13 cellular contexts compared by ENCODE assay signal in genomic region chr3:123385981-123386380, GRCh38.
A peak's percentile ranks its signal among the peaks of the same experiment; 100 is the strongest.
DNase-seq lines count a peak whose midpoint lies in the region; ATAC-seq and TF ChIP-seq lines count a peak whose summit lies in the region.
"Had no signal": no experiment of that assay in that cellular context is flagged by ENCODE, and none has a peak within 500 bp of the region (broad histone marks: within the 10 kb centered on the region; RNA-seq: fewer than 3 reads in every experiment).

No MANE protein-coding gene starts in this region.

- H3K79me2 ChIP-seq in SK-N-SH (ENCODE audit: insufficient read depth), result no peaks in the 10 kb centered on the region

- ATAC-seq in Right ventricle myocardium superior (ENCODE audit: poor library complexity) (peak; percentile 46), gastrocnemius medialis (no peak), HG02884 (IDR thresholded peaks at IDR 0.05; ENCODE audit: unreplicated experiment) (no peak)

- H3K27ac ChIP-seq in SK-N-SH (ENCODE audit: low read depth in 2 of 2, low read length in 1 of 2), result no peak overlapping the region; a peak in 1 of 4 replicates
- peak overlapping the region in 3 of 4 donors; percentile 28 to 44 (median 32) for H3K27ac ChIP-seq in gastrocnemius medialis
- H3K27ac ChIP-seq: tibial nerve had no signal

- no peaks in the 10 kb centered on the region for H3F3A ChIP-seq in SK-N-SH (replicated peaks; ENCODE audit: insufficient read depth)

- DNase-seq in H4 (ENCODE audit: low spot score) (peak; percentile 67), SK-N-SH (no peak), Right ventricle myocardium superior (peak; percentile 72), gastrocnemius medialis (peak in 1 of 2 donors; percentile 22), KBM-7 (no peak), DMS79 treated with DMSO at 0.1 percent for 48 hours (lab: John Stamatoyannopoulos, UW) (no peak), NCI-H1930 (lab: John Stamatoyannopoulos, UW) (no peak)
- DNase-seq: effector CD4-positive, alpha-beta T cell; NCI-H1436 treated with DMSO at 0.1 percent for 48 hours; nephron progenitor cell; stimulated activated CD4-positive, alpha-beta T cell treated with anti-CD3 and anti-CD28 coated beads, Interleukin-4, amount 100 ng/mL, for 1 hour had no signal

- H3K27me3 ChIP-seq in SK-N-SH (ENCODE audit: insufficient read depth) (no peaks in the 10 kb centered on the region), gastrocnemius medialis (no peaks in the 10 kb centered on the region)
- H3K27me3 ChIP-seq: tibial nerve had no signal

- H3K4me1 ChIP-seq in SK-N-SH (ENCODE audit: control insufficient read depth in 1 of 2, insufficient read depth in 2 of 2, low read depth in 1 of 2, low read length in 1 of 2) (peaks cover 0 to 19% of the 10 kb centered on the region in 2 experiments; a peak in 1 of 4 replicates), gastrocnemius medialis (peaks cover 4 to 12% of the 10 kb centered on the region in 2 donors)

- TF ChIP-seq RAD21 in SK-N-SH (IDR thresholded peaks at IDR 0.05; ENCODE audit: low read length), result no peak

- no peaks in the 10 kb centered on the region for H3K9me3 ChIP-seq in SK-N-SH
- H3K9me3 ChIP-seq in gastrocnemius medialis, result no peaks in the 10 kb centered on the region
- H3K9me3 ChIP-seq: tibial nerve had no signal

- H2AFZ ChIP-seq in SK-N-SH (ENCODE audit: low read depth), result no peak overlapping the region

- no peak for TF ChIP-seq CTCF in SK-N-SH (IDR thresholded peaks at IDR 0.05)
- no peak for TF ChIP-seq CTCF in gastrocnemius medialis (IDR thresholded peaks at IDR 0.05 in 4 of 5, conservative IDR thresholded peaks at IDR 0.05 in 1 of 5)

- no peak for TF ChIP-seq EP300 in SK-N-SH (IDR thresholded peaks at IDR 0.05; ENCODE audit: borderline replicate concordance in 1 of 2, low read depth in 1 of 2, low read length in 1 of 2)

- no peak overlapping the region for H3K9ac ChIP-seq in SK-N-SH

- POLR2A ChIA-PET in SK-N-SH (lab: Yijun Ruan, JAX), result no interaction called here

- CTCF ChIA-PET in SK-N-SH (lab: Yijun Ruan, JAX), result no interaction called here

- in situ Hi-C loops in gastrocnemius medialis (cut with MboI; ENCODE audit: low sequenced_read_pairs in 4 of 4), result no loop called here
- in situ Hi-C loops in KBM-7 (cut with MboI; ENCODE audit: low pct_unique_long_range_greater_than_20kb, low sequenced_read_pairs), result no loop called here

- H4K20me1 ChIP-seq in SK-N-SH (ENCODE audit: insufficient read depth), result no peaks in the 10 kb centered on the region

- H3K36me3 ChIP-seq in SK-N-SH (replicated peaks in 1 of 2; ENCODE audit: control insufficient read depth in 1 of 2, insufficient read depth in 2 of 2, low read length in 1 of 2) (no peaks in the 10 kb centered on the region), gastrocnemius medialis (no peaks in the 10 kb centered on the region)
- H3K36me3 ChIP-seq: tibial nerve had no signal

- TF ChIP-seq POLR2A in gastrocnemius medialis (IDR thresholded peaks at IDR 0.05), result no peak

- no peaks in the 10 kb centered on the region for H3K9me2 ChIP-seq in SK-N-SH

- no peak overlapping the region for H3K4me2 ChIP-seq in SK-N-SH

- 70% methylated on average over 4 of the region's 8 CpGs for WGBS in SK-N-SH (ENCODE audit: low lambda C conversion rate)

- H3K4me3 ChIP-seq in SK-N-SH (ENCODE audit: low read depth in 2 of 2, low read length in 1 of 2), result no peak overlapping the region
- H3K4me3 ChIP-seq in gastrocnemius medialis, result no peak overlapping the region
- H3K4me3 ChIP-seq: tibial nerve had no signal

- intact Hi-C loops in Right ventricle myocardium superior (cut with DNase I), result no loop called here
- intact Hi-C loops in gastrocnemius medialis (cut with DNase I; ENCODE audit: low total_unique reads), result no loop called here

TF ChIP-seq in SK-N-SH, 30 proteins besides CTCF, POLR2A, EP300 and RAD21:
- TF ChIP-seq FOSL2 (IDR thresholded peaks at IDR 0.05; ENCODE audit: borderline replicate concordance, low read depth) (peak; percentile 46; the same call in 1 of the 2 replicates), MXI1 (IDR thresholded peaks at IDR 0.05; ENCODE audit: low read depth, low read length) (no peak), NFIC (IDR thresholded peaks at IDR 0.05; ENCODE audit: borderline replicate concordance) (peak; percentile 73)

Comparison
In these comparisons a context has a peak if more than half of its experiments do, and no peak if none do; other contexts are left out.
1. DNase-seq: peak in H4 (single experiment) and Right ventricle myocardium superior (single experiment); none in SK-N-SH (single experiment), KBM-7 (single experiment), DMS79 treated with DMSO at 0.1 percent for 48 hours (single experiment) and NCI-H1930 (0 of 2).
2. H3K27ac ChIP-seq: peak in gastrocnemius medialis (3 of 4); none in SK-N-SH (0 of 2).